ENCODE assay signal across 1 cellular context in the genomic region with DNA sequence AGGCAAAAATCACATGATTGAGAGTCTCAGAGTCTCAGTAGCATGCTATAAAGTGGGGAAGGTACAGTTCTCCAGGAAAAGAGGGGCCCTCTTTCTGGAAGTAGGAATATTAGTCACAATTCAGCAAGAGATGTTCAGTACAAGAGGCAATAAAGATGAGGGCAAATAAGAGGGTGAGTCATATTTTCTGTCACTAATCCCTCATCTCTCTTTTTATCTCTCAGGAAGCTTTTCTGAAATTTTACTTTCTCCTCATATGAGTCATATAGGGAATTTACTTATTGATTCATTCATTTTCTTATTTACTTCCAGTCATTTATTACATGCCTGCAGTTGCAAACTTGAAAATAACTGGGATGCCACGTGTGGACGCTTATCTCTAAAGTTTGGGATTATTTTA.
TF ChIP-seq lines count a peak whose summit lies in the region.

No MANE protein-coding gene starts in this region.

TF ChIP-seq in IMR-90, 13 proteins besides CTCF, POLR2A, EP300 and RAD21:
- TF ChIP-seq, protein P1, sequence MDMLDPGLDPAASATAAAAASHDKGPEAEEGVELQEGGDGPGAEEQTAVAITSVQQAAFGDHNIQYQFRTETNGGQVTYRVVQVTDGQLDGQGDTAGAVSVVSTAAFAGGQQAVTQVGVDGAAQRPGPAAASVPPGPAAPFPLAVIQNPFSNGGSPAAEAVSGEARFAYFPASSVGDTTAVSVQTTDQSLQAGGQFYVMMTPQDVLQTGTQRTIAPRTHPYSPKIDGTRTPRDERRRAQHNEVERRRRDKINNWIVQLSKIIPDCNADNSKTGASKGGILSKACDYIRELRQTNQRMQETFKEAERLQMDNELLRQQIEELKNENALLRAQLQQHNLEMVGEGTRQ (IDR thresholded peaks at IDR 0.05; ENCODE audit: low read depth, low read length): no peak
- TF ChIP-seq CEBPB (IDR thresholded peaks at IDR 0.05; ENCODE audit: low read depth, low read length) (no peak), FOS (IDR thresholded peaks at IDR 0.05; ENCODE audit: low read depth, low read length) (no peak), RFX5 (IDR thresholded peaks at IDR 0.05; ENCODE audit: low read depth, low read length) (no peak), MXI1 (IDR thresholded peaks at IDR 0.05; ENCODE audit: borderline replicate concordance, low read depth, low read length) (no peak), RCOR1 (IDR thresholded peaks at IDR 0.05; ENCODE audit: insufficient replicate concordance, low read length) (no peak), BHLHE40 (IDR thresholded peaks at IDR 0.05; ENCODE audit: low read depth, low read length) (no peak), MAFK (IDR thresholded peaks at IDR 0.05; ENCODE audit: low read depth, low read length) (no peak), MAZ (IDR thresholded peaks at IDR 0.05; ENCODE audit: borderline replicate concordance, low read depth, low read length) (no peak), SMC3 (IDR thresholded peaks at IDR 0.05; ENCODE audit: low read depth, low read length) (no peak), NFE2L2 (IDR thresholded peaks at IDR 0.05; ENCODE audit: low read depth, low read length) (no peak), CHD1 (IDR thresholded peaks at IDR 0.05; ENCODE audit: low read depth, low read length) (no peak)
- TF ChIP-seq, protein P2, sequence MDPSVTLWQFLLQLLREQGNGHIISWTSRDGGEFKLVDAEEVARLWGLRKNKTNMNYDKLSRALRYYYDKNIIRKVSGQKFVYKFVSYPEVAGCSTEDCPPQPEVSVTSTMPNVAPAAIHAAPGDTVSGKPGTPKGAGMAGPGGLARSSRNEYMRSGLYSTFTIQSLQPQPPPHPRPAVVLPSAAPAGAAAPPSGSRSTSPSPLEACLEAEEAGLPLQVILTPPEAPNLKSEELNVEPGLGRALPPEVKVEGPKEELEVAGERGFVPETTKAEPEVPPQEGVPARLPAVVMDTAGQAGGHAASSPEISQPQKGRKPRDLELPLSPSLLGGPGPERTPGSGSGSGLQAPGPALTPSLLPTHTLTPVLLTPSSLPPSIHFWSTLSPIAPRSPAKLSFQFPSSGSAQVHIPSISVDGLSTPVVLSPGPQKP (IDR thresholded peaks at IDR 0.05; ENCODE audit: borderline replicate concordance, low read depth, low read length): no peak
